ENCODE assay signal across 23 cellular contexts in the genomic region with DNA sequence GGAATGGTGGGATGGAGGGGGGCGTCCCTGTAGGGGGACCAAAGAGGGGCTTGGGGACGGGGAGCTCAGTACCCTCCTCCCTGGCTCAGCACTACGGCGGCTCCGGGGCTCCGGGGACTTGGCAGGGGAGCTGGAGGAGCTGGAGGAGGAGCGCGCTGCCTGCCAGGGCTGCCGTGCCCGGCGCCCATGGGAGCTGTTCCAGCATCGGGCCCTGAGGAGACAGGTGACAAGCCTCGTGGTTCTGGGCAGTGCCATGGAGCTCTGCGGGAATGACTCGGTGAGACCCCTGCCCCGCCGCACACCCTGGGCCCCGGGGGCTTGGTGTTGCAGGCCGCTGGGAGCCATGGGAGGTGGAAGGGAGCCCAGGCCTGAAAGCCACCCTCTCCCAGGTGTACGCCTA. TPM values are rescaled to one million over a fixed set of nuclear protein-coding genes. Genes with fewer than 3 reads are reported as not detected.
"Had no signal": no experiment of that assay in that cellular context is flagged by ENCODE, and none has a peak within 500 bp of the region (broad histone marks: within the 10 kb centered on the region; RNA-seq: fewer than 3 reads in every experiment).

No MANE protein-coding gene starts in this region.

- H3K27me3 ChIP-seq: adrenal gland, ascending aorta, esophagus squamous epithelium, right lobe of liver, upper lobe of right lung had no signal

- H3K4me1 ChIP-seq: adrenal gland, ascending aorta, esophagus squamous epithelium, right lobe of liver, upper lobe of right lung had no signal

- H3K36me3 ChIP-seq: adrenal gland, upper lobe of right lung had no signal

- H3K4me1 Mint-ChIP-seq: activated naive CD8-positive, alpha-beta T cell treated with anti-CD3 and anti-CD28 coated beads for 36 hours; endodermal cell; stimulated activated naive CD8-positive, alpha-beta T cell treated with anti-CD3 and anti-CD28 coated beads, Interleukin-15, amount 100 ng/mL, for 72 hours had no signal

- H3K27ac Mint-ChIP-seq: activated naive CD8-positive, alpha-beta T cell treated with anti-CD3 and anti-CD28 coated beads for 36 hours; activated T-cell treated with anti-CD3 and anti-CD28 coated beads, Interleukin-2, amount 50 U/mL, for 72 hours; brain; endodermal cell; memory B cell; naive thymus-derived CD4-positive, alpha-beta T cell; T-helper 2 cell treated with Interferon-gamma antibody and Interleukin-4, amounts not matched to agents 5 μg/mL and 100 μg/mL, for 36 hours had no signal

- DNase-seq: activated CD4-positive, alpha-beta T cell treated with anti-CD3 and anti-CD28 coated beads for 4 hours; activated CD4-positive, alpha-beta T cell treated with anti-CD3 and anti-CD28 coated beads, Interleukin-2, amount 50 U/mL, for 4 hours; activated effector memory CD4-positive, alpha-beta T cell treated with Interleukin-2 at 50 U/mL for 16 hours; activated naive CD4-positive, alpha-beta T cell treated with Interleukin-2 at 50 U/mL for 16 hours; activated naive CD8-positive, alpha-beta T cell treated with anti-CD3 and anti-CD28 coated beads for 36 hours; activated T-cell treated with anti-CD3 and anti-CD28 coated beads for 4 hours; activated T-cell treated with anti-CD3 and anti-CD28 coated beads, Interleukin-2, amount 50 U/mL, for 72 hours; adrenal gland; endodermal cell; esophagus squamous epithelium; foreskin melanocyte; left cardiac atrium; midbrain; naive thymus-derived CD4-positive, alpha-beta T cell; right lobe of liver; stimulated activated CD4-positive, alpha-beta T cell treated with anti-CD3 and anti-CD28 coated beads, Interleukin-2, amount 100 ng/mL, for 48 hours; stimulated activated naive CD8-positive, alpha-beta T cell treated with anti-CD3 and anti-CD28 coated beads, Interleukin-15, amount 100 ng/mL, for 72 hours; T-helper 1 cell; upper lobe of right lung had no signal

- H3K27ac ChIP-seq: adrenal gland, ascending aorta, esophagus squamous epithelium, right lobe of liver, upper lobe of right lung had no signal

- ATAC-seq: activated T-cell treated with anti-CD3 and anti-CD28 coated beads, Interleukin-2, amount 50 U/mL, for 72 hours; naive thymus-derived CD4-positive, alpha-beta T cell; stimulated activated naive CD8-positive, alpha-beta T cell treated with anti-CD3 and anti-CD28 coated beads, Interleukin-15, amount 100 ng/mL, for 72 hours; upper lobe of right lung had no signal

- H3K9me3 Mint-ChIP-seq: activated naive CD8-positive, alpha-beta T cell treated with anti-CD3 and anti-CD28 coated beads for 36 hours; activated T-cell treated with anti-CD3 and anti-CD28 coated beads, Interleukin-2, amount 50 U/mL, for 72 hours; brain; endodermal cell; memory B cell; naive thymus-derived CD4-positive, alpha-beta T cell; stimulated activated naive CD8-positive, alpha-beta T cell treated with anti-CD3 and anti-CD28 coated beads, Interleukin-15, amount 100 ng/mL, for 72 hours; T-helper 2 cell treated with Interferon-gamma antibody and Interleukin-4, amounts not matched to agents 5 μg/mL and 100 μg/mL, for 36 hours had no signal

- H3K9me3 ChIP-seq: adrenal gland, ascending aorta, esophagus squamous epithelium, right lobe of liver, upper lobe of right lung had no signal

- H3K36me3 Mint-ChIP-seq: activated naive CD8-positive, alpha-beta T cell treated with anti-CD3 and anti-CD28 coated beads for 36 hours had no signal

- H3K27me3 Mint-ChIP-seq: activated naive CD8-positive, alpha-beta T cell treated with anti-CD3 and anti-CD28 coated beads for 36 hours; memory B cell; naive thymus-derived CD4-positive, alpha-beta T cell; stimulated activated naive CD8-positive, alpha-beta T cell treated with anti-CD3 and anti-CD28 coated beads, Interleukin-15, amount 100 ng/mL, for 72 hours had no signal

- H3K4me3 Mint-ChIP-seq: activated naive CD8-positive, alpha-beta T cell treated with anti-CD3 and anti-CD28 coated beads for 36 hours; activated T-cell treated with anti-CD3 and anti-CD28 coated beads, Interleukin-2, amount 50 U/mL, for 72 hours; brain; endodermal cell; memory B cell; naive thymus-derived CD4-positive, alpha-beta T cell; stimulated activated naive CD8-positive, alpha-beta T cell treated with anti-CD3 and anti-CD28 coated beads, Interleukin-15, amount 100 ng/mL, for 72 hours; T-helper 2 cell treated with Interferon-gamma antibody and Interleukin-4, amounts not matched to agents 5 μg/mL and 100 μg/mL, for 36 hours had no signal

- H3K4me3 ChIP-seq: adrenal gland, ascending aorta, esophagus squamous epithelium, right lobe of liver, upper lobe of right lung had no signal

RNA-seq across cellular contexts. Expression of gene SLC2A11, which starts 24.7 kb away (rescaled TPM):
- total RNA-seq: ascending aorta had no signal
